21 cellular contexts compared by ENCODE assay signal in genomic region chr5:535781-536698, GRCh38. TPM values are rescaled to one million over a fixed set of nuclear protein-coding genes. Genes with fewer than 3 reads are reported as not detected.
DNase-seq lines count a peak whose midpoint lies in the region; ATAC-seq and TF ChIP-seq lines count a peak whose summit lies in the region.
"Had no signal": no experiment of that assay in that cellular context is flagged by ENCODE, and none has a peak within 500 bp of the region (broad histone marks: within the 10 kb centered on the region; RNA-seq: fewer than 3 reads in every experiment).

No MANE protein-coding gene starts in this region.

- H3K27me3 ChIP-seq in neuronal stem cell (ENCODE audit: control insufficient read depth in 3 of 3, insufficient read depth in 3 of 3, low read depth in 1 of 3, low read length in 3 of 3) = peaks cover 0 to 66% (median 5%) of the 10 kb centered on the region in 3 experiments

- H4K91ac ChIP-seq in neuronal stem cell (ENCODE audit: low read depth, low read length, poor library complexity) = no peak overlapping the region

- peak overlapping the region; percentile 47 for H3K14ac ChIP-seq in neuronal stem cell (ENCODE audit: low read length)

- peak overlapping the region; percentile 18 for H3K27ac Mint-ChIP-seq in WTC11
- H3K27ac Mint-ChIP-seq: activated CD4-positive, alpha-beta T cell treated with anti-CD3 and anti-CD28 coated beads, Interleukin-2, amount 10 ng/mL, durations not matched to agents 7 days and 5 days; activated T-helper 17 cell treated with anti-CD3 and anti-CD28 coated beads, Interleukin-2, amount 50 U/mL, for 72 hours; B cell; GM23338 had no signal

- WGBS in neuronal stem cell (ENCODE audit: extremely low coverage in 2 of 2, insufficient read length in 2 of 2, insufficient replicate concordance in 1 of 2), 2 donors = no CpG with 5 or more reads among the region's 29 CpGs

- no peak overlapping the region for H3K23ac ChIP-seq in neuronal stem cell (ENCODE audit: low read depth, low read length, poor library complexity)

- CTCF ChIA-PET in WTC11 (lab: Charles Lee) = no interaction called here

- H3K36me3 Mint-ChIP-seq in WTC11 = no peaks in the 10 kb centered on the region

- ATAC-seq in WTC11 = no peak
- no peak for ATAC-seq in GM18867 (IDR thresholded peaks at IDR 0.05; ENCODE audit: unreplicated experiment)
- ATAC-seq in HG02678 (IDR thresholded peaks at IDR 0.05; ENCODE audit: unreplicated experiment) = no peak
- ATAC-seq: activated T-helper 17 cell treated with anti-CD3 and anti-CD28 coated beads, Interleukin-2, amount 50 U/mL, for 72 hours; GM23338; left lobe of liver had no signal

- POLR2A ChIA-PET in WTC11 (lab: Charles Lee) = interaction anchor here (0.6 kb wide), 1 partner anchor 13 kb away, joined by 3 read pairs; no protein-coding TSS in a partner anchor

- peak overlapping the region; percentile 45 for H2BK15ac ChIP-seq in neuronal stem cell (ENCODE audit: low read length)

- H3K4ac ChIP-seq in neuronal stem cell (ENCODE audit: low read length) = no peak overlapping the region

- H3K18ac ChIP-seq in neuronal stem cell (ENCODE audit: low read length) = peak overlapping the region; percentile 52

- H3K27ac ChIP-seq in neuronal stem cell (replicated peaks; ENCODE audit: low read length) = no peak overlapping the region
- H3K27ac ChIP-seq: uterus had no signal

- TF ChIP-seq CTCF in WTC11 (IDR thresholded peaks at IDR 0.05) = no peak

- no peaks in the 10 kb centered on the region for H3K9me3 ChIP-seq in neuronal stem cell (replicated peaks in 1 of 2; ENCODE audit: control insufficient read depth in 2 of 2, insufficient read depth in 1 of 2, low read depth in 1 of 2, low read length in 2 of 2)
- H3K9me3 ChIP-seq: uterus had no signal

- no peak overlapping the region for H3K4me2 ChIP-seq in neuronal stem cell (ENCODE audit: insufficient read depth, low read length, poor library complexity, severe bottlenecking)
- H3K4me2 ChIP-seq: GM23338 had no signal

- no peak overlapping the region for H2BK12ac ChIP-seq in neuronal stem cell (ENCODE audit: low read length)

- H2AFZ ChIP-seq in neuronal stem cell (ENCODE audit: low read length) = peak overlapping the region; percentile 65
- H2AFZ ChIP-seq: GM23338 had no signal

- no peak overlapping the region for H4K8ac ChIP-seq in neuronal stem cell (ENCODE audit: low read depth, low read length)

- peak overlapping the region; percentile 28 for H2BK120ac ChIP-seq in neuronal stem cell (ENCODE audit: low read depth, low read length)

- no peaks in the 10 kb centered on the region for H3K79me1 ChIP-seq in neuronal stem cell (ENCODE audit: low read depth, low read length)

- no peak overlapping the region for H3K4me3 ChIP-seq in neuronal stem cell (ENCODE audit: low read length in 2 of 2)
- H3K4me3 ChIP-seq: GM23338, uterus had no signal

- H3K9ac ChIP-seq in neuronal stem cell (ENCODE audit: low read depth, low read length, poor library complexity) = peak overlapping the region; percentile 50

- H3K4me1 Mint-ChIP-seq in WTC11 = no peaks in the 10 kb centered on the region
- H3K4me1 Mint-ChIP-seq: activated CD4-positive, alpha-beta T cell treated with anti-CD3 and anti-CD28 coated beads, Interleukin-2, amount 10 ng/mL, durations not matched to agents 7 days and 5 days; activated T-helper 17 cell treated with anti-CD3 and anti-CD28 coated beads, Interleukin-2, amount 50 U/mL, for 72 hours had no signal

- H3K9me3 Mint-ChIP-seq in WTC11 = no peaks in the 10 kb centered on the region
- H3K9me3 Mint-ChIP-seq: activated CD4-positive, alpha-beta T cell treated with anti-CD3 and anti-CD28 coated beads, Interleukin-2, amount 10 ng/mL, durations not matched to agents 7 days and 5 days; activated T-helper 17 cell treated with anti-CD3 and anti-CD28 coated beads, Interleukin-2, amount 50 U/mL, for 72 hours; GM23338 had no signal

- peak overlapping the region; percentile 22 for H2BK5ac ChIP-seq in neuronal stem cell (ENCODE audit: low read length)

- DNase-seq in NCI-H1417 (lab: John Stamatoyannopoulos, UW) (peak; percentile 34 to 74 (median 54)), NCI-H1417 treated with DMSO at 0.1 percent for 48 hours (lab: John Stamatoyannopoulos, UW) (no peak), DMS79 treated with DMSO at 0.1 percent for 48 hours (lab: John Stamatoyannopoulos, UW) (peak; percentile 48), WTC11 (ENCODE audit: low spot score) (peak; percentile 7), neuronal stem cell (ENCODE audit: low spot score) (no peak), NCI-H2196 (lab: John Stamatoyannopoulos, UW; ENCODE audit: unreplicated experiment) (no peak)
- DNase-seq: activated CD4-positive, alpha-beta T cell treated with anti-CD3 and anti-CD28 coated beads, Interleukin-2, amount 10 ng/mL, durations not matched to agents 7 days and 5 days; COR-L47; cortex of kidney; KBM-7; NCI-H2029 treated with DMSO at 0.1 percent for 48 hours; NCI-H748 treated with DMSO at 0.1 percent for 48 hours; stimulated activated CD8-positive, alpha-beta memory T cell treated with anti-CD3 and anti-CD28 coated beads, Interleukin-4, amount 100 ng/mL, for 48 hours; substantia nigra; uterus had no signal

- no peak overlapping the region for H2AK5ac ChIP-seq in neuronal stem cell (ENCODE audit: low read depth, low read length)

- H3K4me1 ChIP-seq in neuronal stem cell (ENCODE audit: control insufficient read depth in 2 of 2, insufficient read depth in 1 of 2, low read depth in 1 of 2, low read length in 2 of 2) = peaks cover 29 to 45% of the 10 kb centered on the region in 2 donors
- H3K4me1 ChIP-seq: uterus had no signal

- H3K27me3 Mint-ChIP-seq in WTC11 (ENCODE audit: low read depth) = peaks cover 3% of the 10 kb centered on the region

- H3K36me3 ChIP-seq in neuronal stem cell (replicated peaks in 1 of 2; ENCODE audit: control insufficient read depth in 2 of 2, insufficient read depth in 2 of 2, low read length in 2 of 2) = no peaks in the 10 kb centered on the region
- H3K36me3 ChIP-seq: uterus had no signal

- no peak overlapping the region for H3K4me3 Mint-ChIP-seq in WTC11
- H3K4me3 Mint-ChIP-seq: activated CD4-positive, alpha-beta T cell treated with anti-CD3 and anti-CD28 coated beads, Interleukin-2, amount 10 ng/mL, durations not matched to agents 7 days and 5 days; activated T-helper 17 cell treated with anti-CD3 and anti-CD28 coated beads, Interleukin-2, amount 50 U/mL, for 72 hours; B cell; GM23338 had no signal

TF ChIP-seq in WTC11, 78 proteins besides CTCF, POLR2A, EP300 and RAD21 (continues in another document):
- no peak for TF ChIP-seq TP53 (CRISPR knock-in tag; IDR thresholded peaks at IDR 0.05)
- TF ChIP-seq, protein P1, sequence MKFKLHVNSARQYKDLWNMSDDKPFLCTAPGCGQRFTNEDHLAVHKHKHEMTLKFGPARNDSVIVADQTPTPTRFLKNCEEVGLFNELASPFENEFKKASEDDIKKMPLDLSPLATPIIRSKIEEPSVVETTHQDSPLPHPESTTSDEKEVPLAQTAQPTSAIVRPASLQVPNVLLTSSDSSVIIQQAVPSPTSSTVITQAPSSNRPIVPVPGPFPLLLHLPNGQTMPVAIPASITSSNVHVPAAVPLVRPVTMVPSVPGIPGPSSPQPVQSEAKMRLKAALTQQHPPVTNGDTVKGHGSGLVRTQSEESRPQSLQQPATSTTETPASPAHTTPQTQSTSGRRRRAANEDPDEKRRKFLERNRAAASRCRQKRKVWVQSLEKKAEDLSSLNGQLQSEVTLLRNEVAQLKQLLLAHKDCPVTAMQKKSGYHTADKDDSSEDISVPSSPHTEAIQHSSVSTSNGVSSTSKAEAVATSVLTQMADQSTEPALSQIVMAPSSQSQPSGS (CRISPR knock-in tag; IDR thresholded peaks at IDR 0.05; ENCODE audit: borderline replicate concordance, low read depth) = no peak
- no peak for TF ChIP-seq FOXK1 (CRISPR knock-in tag; IDR thresholded peaks at IDR 0.05)
- no peak for TF ChIP-seq ZNF396 (CRISPR knock-in tag; IDR thresholded peaks at IDR 0.05; ENCODE audit: borderline replicate concordance)
- TF ChIP-seq ZNF219 (CRISPR knock-in tag; IDR thresholded peaks at IDR 0.05; ENCODE audit: borderline replicate concordance) = no peak
- no peak for TF ChIP-seq AR (CRISPR knock-in tag; IDR thresholded peaks at IDR 0.05)
- no peak for TF ChIP-seq FOXP1 (CRISPR knock-in tag; IDR thresholded peaks at IDR 0.05; ENCODE audit: borderline replicate concordance)
- TF ChIP-seq NR1H2 (CRISPR knock-in tag; IDR thresholded peaks at IDR 0.05) = no peak
- no peak for TF ChIP-seq ZNF317 (CRISPR knock-in tag; IDR thresholded peaks at IDR 0.05; ENCODE audit: borderline replicate concordance, low read depth)
- no peak for TF ChIP-seq MAX (CRISPR knock-in tag; IDR thresholded peaks at IDR 0.05)

RNA-seq across cellular contexts. Expression of gene SLC9A3, which starts 11.8 kb away (rescaled TPM):
- 1.2 to 1.7 TPM (median 1.6 TPM) in 3 replicates for total RNA-seq in WTC11 (2021)
- polyA plus RNA-seq in neuronal stem cell (2013, experiment 1 of 2) = 3.3 TPM
- polyA plus RNA-seq in neuronal stem cell (2013, experiment 2 of 2) = 3.2 TPM

Comparison
In these comparisons a context has a peak if more than half of its experiments do, and no peak if none do; other contexts are left out.
1. DNase-seq: peak in NCI-H1417 (3 of 3), DMS79 treated with DMSO at 0.1 percent for 48 hours (single experiment) and WTC11 (single experiment); none in NCI-H1417 treated with DMSO at 0.1 percent for 48 hours (single experiment), neuronal stem cell (single experiment) and NCI-H2196 (single experiment).